ENCODE assay signal across 9 cellular contexts in the genomic region with DNA sequence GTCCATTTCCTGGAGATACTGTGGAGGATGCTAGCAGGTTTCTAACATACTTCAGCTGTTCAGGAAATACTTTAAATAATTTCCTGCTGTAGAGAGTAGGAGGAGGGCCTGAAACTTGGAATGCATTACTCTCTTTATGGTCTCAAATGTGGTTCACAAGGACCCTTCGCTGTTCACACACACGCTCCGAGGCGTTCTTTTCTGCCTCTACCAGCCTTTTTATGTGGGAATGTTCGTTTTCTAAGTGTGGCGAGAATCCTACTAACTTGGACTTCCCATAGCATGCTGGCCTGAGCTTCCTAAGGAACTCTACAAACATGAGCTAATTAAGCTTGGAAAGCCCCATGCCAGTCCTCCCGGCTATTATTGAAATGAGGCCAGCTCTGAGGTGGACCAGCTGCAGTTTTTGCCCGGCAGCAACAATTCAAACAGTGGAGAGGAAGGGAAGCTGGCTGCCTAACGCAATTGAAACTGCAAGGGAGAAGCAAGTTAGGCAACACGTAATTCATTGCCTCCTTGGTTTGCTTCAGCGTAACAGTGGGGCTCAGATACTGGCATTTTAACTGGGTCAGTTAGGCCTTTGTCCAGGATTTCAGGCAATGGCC. TPM values are rescaled to one million over a fixed set of nuclear protein-coding genes. Genes with fewer than 3 reads are reported as not detected.
DNase-seq lines count a peak whose midpoint lies in the region; ATAC-seq and TF ChIP-seq lines count a peak whose summit lies in the region.
"Had no signal": no experiment of that assay in that cellular context is flagged by ENCODE, and none has a peak within 500 bp of the region (broad histone marks: within the 10 kb centered on the region; RNA-seq: fewer than 3 reads in every experiment).

No MANE protein-coding gene starts in this region.

- intact Hi-C loops in uterus (cut with DNase I; ENCODE audit: low total_unique reads): no loop called here

- H3K9me3 ChIP-seq in uterus: no peaks in the 10 kb centered on the region

- no peaks in the 10 kb centered on the region for H3K27me3 ChIP-seq in uterus

- no peaks in the 10 kb centered on the region for H3K9me3 Mint-ChIP-seq in chondrocyte (ENCODE audit: low read depth)

- peak overlapping the region; percentile 97 for H3K27ac Mint-ChIP-seq in chondrocyte (ENCODE audit: unreplicated experiment)

- TF ChIP-seq CTCF in chondrocyte (IDR thresholded peaks at IDR 0.05): no peak
- no peak for TF ChIP-seq CTCF in uterus (IDR thresholded peaks at IDR 0.05)
- TF ChIP-seq CTCF in GM20000 (IDR thresholded peaks at IDR 0.05; ENCODE audit: extremely low read depth, missing control alignments): no peak

- H3K36me3 Mint-ChIP-seq in chondrocyte (ENCODE audit: low read depth): no peaks in the 10 kb centered on the region

- peak overlapping the region; percentile 64 for H3K4me3 Mint-ChIP-seq in chondrocyte (ENCODE audit: unreplicated experiment)

- H3K27ac ChIP-seq in uterus: peak overlapping the region; percentile 46 to 56

- TF ChIP-seq POLR2A in uterus (IDR thresholded peaks at IDR 0.05): no peak

- no peaks in the 10 kb centered on the region for H3K27me3 Mint-ChIP-seq in chondrocyte (ENCODE audit: low read depth)

- H3K4me1 Mint-ChIP-seq in chondrocyte (ENCODE audit: low read depth): peaks cover 29% of the 10 kb centered on the region

- H3K4me1 ChIP-seq in uterus: no peaks in the 10 kb centered on the region

- no peaks in the 10 kb centered on the region for H3K36me3 ChIP-seq in uterus

- ATAC-seq in GM18519 (IDR thresholded peaks at IDR 0.05; ENCODE audit: low FRiP score, unreplicated experiment) (no peak), GM18907 (IDR thresholded peaks at IDR 0.05; ENCODE audit: unreplicated experiment) (no peak)

- peak; percentile 17 to 35 for DNase-seq in SHP77 (lab: John Stamatoyannopoulos, UW)
- DNase-seq in SHP77 treated with DMSO at 0.1 percent for 48 hours (lab: John Stamatoyannopoulos, UW): no peak
- DNase-seq in chondrocyte (ENCODE audit: low spot score): no peak
- peak; percentile 71 to 94 for DNase-seq in lung microvascular endothelial cell (ENCODE audit: low read depth in 2 of 2)
- DNase-seq in uterus: peak; percentile 28 to 36
- DNase-seq in GM20000 (ENCODE audit: low spot score): no peak
- DNase-seq: NCI-H510A had no signal

- no peak overlapping the region for H3K4me3 ChIP-seq in uterus

RNA-seq across cellular contexts. Expression of a gene that starts 18.9 kb away (rescaled TPM):
- 92.5 to 95.4 TPM (median 93.4 TPM) in 3 replicates for total RNA-seq in chondrocyte
- total RNA-seq in lung microvascular endothelial cell: 47.4 and 70.4 TPM in 2 replicates
- 10 to 100 TPM in 3 of 4 donors, 1 to 10 TPM in 1; 7.1 to 68.9 (median 39.2) TPM for total RNA-seq in uterus

RNA-seq across cellular contexts. Expression of a gene that starts 58.1 kb away (rescaled TPM):
- total RNA-seq in chondrocyte: 9.1 to 11.0 TPM (median 10.9 TPM) in 3 replicates
- 20.9 and 32.7 TPM in 2 replicates for total RNA-seq in lung microvascular endothelial cell
- total RNA-seq in uterus: 10 to 100 TPM in 2 of 4 donors, 1 to 10 TPM in 2; 2.6 to 20.3 (median 7.6) TPM

Comparison
In these comparisons a context has a peak if more than half of its experiments do, and no peak if none do; other contexts are left out.
1. DNase-seq: peak in SHP77 (2 of 2), lung microvascular endothelial cell (2 of 2) and uterus (2 of 2); none in SHP77 treated with DMSO at 0.1 percent for 48 hours (single experiment), chondrocyte (single experiment) and GM20000 (single experiment).